In the genomic region with DNA sequence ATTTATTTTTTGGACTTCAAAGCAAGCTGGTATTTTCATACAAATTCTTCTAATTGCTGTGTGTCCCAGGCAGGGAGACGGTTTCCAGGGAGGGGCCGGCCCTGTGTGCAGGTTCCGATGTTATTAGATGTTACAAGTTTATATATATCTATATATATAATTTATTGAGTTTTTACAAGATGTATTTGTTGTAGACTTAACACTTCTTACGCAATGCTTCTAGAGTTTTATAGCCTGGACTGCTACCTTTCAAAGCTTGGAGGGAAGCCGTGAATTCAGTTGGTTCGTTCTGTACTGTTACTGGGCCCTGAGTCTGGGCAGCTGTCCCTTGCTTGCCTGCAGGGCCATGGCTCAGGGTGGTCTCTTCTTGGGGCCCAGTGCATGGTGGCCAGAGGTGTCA, we compare ENCODE assay signal across 24 cellular contexts. TPM values are rescaled to one million over a fixed set of nuclear protein-coding genes. Genes with fewer than 3 reads are reported as not detected.
DNase-seq lines count a peak whose midpoint lies in the region; ATAC-seq, FAIRE-seq and TF ChIP-seq lines count a peak whose summit lies in the region.
"Had no signal": no experiment of that assay in that cellular context is flagged by ENCODE, and none has a peak within 500 bp of the region (broad histone marks: within the 10 kb centered on the region; RNA-seq: fewer than 3 reads in every experiment).

No MANE protein-coding gene starts in this region.

- in situ Hi-C loops in gastrocnemius medialis (cut with MboI; ENCODE audit: low sequenced_read_pairs in 4 of 4), result no loop called here

- no peaks in the 10 kb centered on the region for H4K20me1 ChIP-seq in KMS-11 (ENCODE audit: insufficient read depth)

- TF ChIP-seq CTCF in KMS-11 (conservative IDR thresholded peaks at IDR 0.05; ENCODE audit: low read depth, low read length), result no peak
- no peak for TF ChIP-seq CTCF in fibroblast of villous mesenchyme (IDR thresholded peaks at IDR 0.05; ENCODE audit: insufficient read depth, low read depth, low read length)
- no peak for TF ChIP-seq CTCF in gastrocnemius medialis (IDR thresholded peaks at IDR 0.05 in 4 of 5, conservative IDR thresholded peaks at IDR 0.05 in 1 of 5)
- TF ChIP-seq CTCF in tibial nerve (IDR thresholded peaks at IDR 0.05), result no peak

- no peak overlapping the region for H3K4me2 ChIP-seq in KMS-11
- H3K4me2 ChIP-seq: BLaER1 had no signal

- 78 to 82% methylated on average over 6 of the region's 6 CpGs for WGBS in tibial nerve, 2 donors

- H3K4me3 ChIP-seq in KMS-11 (IDR thresholded peaks at IDR 0.05; ENCODE audit: insufficient read depth, low read depth, low read length) (no peak overlapping the region), fibroblast of villous mesenchyme (ENCODE audit: low read depth, low read length) (no peak overlapping the region), gastrocnemius medialis (no peak overlapping the region), tibial nerve (no peak overlapping the region)
- H3K4me3 ChIP-seq: BLaER1 had no signal

- DNase-seq in fibroblast of villous mesenchyme (ENCODE audit: low read depth), result peak; percentile 41
- no peak for DNase-seq in gastrocnemius medialis
- no peak for DNase-seq in NAMALWA (ENCODE audit: low spot score)
- no peak for DNase-seq in tibial nerve (ENCODE audit: low spot score in 2 of 2)
- DNase-seq in activated CD4-positive, alpha-beta T cell treated with anti-CD3 and anti-CD28 coated beads for 48 hours, result no peak
- DNase-seq: ACHN; CD8-positive, alpha-beta memory T cell; DMS53; GF-D8; GOT3; NCI-H1417; NCI-H1694 treated with DMSO at 0.1 percent for 48 hours; NCI-H2081 treated with DMSO at 0.1 percent for 48 hours; NCI-H2171 treated with DMSO at 0.1 percent for 48 hours; NCI-H524 treated with DMSO at 0.1 percent for 48 hours; NCI-H82; OCI-M1 had no signal

- peak; percentile 15 for FAIRE-seq in G401.6 (lab: Jason Lieb, UNC)
- FAIRE-seq: D721Med, HTR-8/SVneo, RCC 7860 had no signal

- H2AFZ ChIP-seq in KMS-11 (ENCODE audit: low read depth), result no peak overlapping the region

- H3K4me1 ChIP-seq in KMS-11 (ENCODE audit: low read depth, poor library complexity, severe bottlenecking) (no peaks in the 10 kb centered on the region), gastrocnemius medialis (peaks cover 3 to 9% of the 10 kb centered on the region in 2 donors), tibial nerve (no peaks in the 10 kb centered on the region)

- H3K9me3 ChIP-seq in gastrocnemius medialis, result no peaks in the 10 kb centered on the region
- no peaks in the 10 kb centered on the region for H3K9me3 ChIP-seq in tibial nerve
- H3K9me3 ChIP-seq: BLaER1 had no signal

- H3K9ac ChIP-seq in KMS-11, result no peak overlapping the region
- H3K9ac ChIP-seq: BLaER1 had no signal

- TF ChIP-seq POLR2A in gastrocnemius medialis (IDR thresholded peaks at IDR 0.05) (no peak), tibial nerve (IDR thresholded peaks at IDR 0.05) (no peak)

- H3K27ac ChIP-seq in KMS-11, result peak overlapping the region; percentile 39; the same call in 1 of the 2 replicates
- no peak overlapping the region for H3K27ac ChIP-seq in gastrocnemius medialis
- H3K27ac ChIP-seq in tibial nerve, result no peak overlapping the region
- H3K27ac ChIP-seq: BLaER1 had no signal

- H3K36me3 ChIP-seq in KMS-11 (ENCODE audit: insufficient read depth), result no peaks in the 10 kb centered on the region
- H3K36me3 ChIP-seq in gastrocnemius medialis, result peaks cover 0 to 4% of the 10 kb centered on the region in 2 donors
- peaks cover 0 to 33% (median 0%) of the 10 kb centered on the region in 3 donors for H3K36me3 ChIP-seq in tibial nerve

- H3K79me2 ChIP-seq in KMS-11 (ENCODE audit: insufficient read depth, low read depth), result no peaks in the 10 kb centered on the region

- peak; percentile 45 to 72 for ATAC-seq in gastrocnemius medialis
- ATAC-seq: Right ventricle myocardium inferior had no signal

- intact Hi-C loops in gastrocnemius medialis (cut with DNase I; ENCODE audit: low total_unique reads), result no loop called here

- no peak for TF ChIP-seq EP300 in tibial nerve (IDR thresholded peaks at IDR 0.05)

- H3K27me3 ChIP-seq in KMS-11 (ENCODE audit: insufficient read depth, low read depth) (no peaks in the 10 kb centered on the region), gastrocnemius medialis (no peaks in the 10 kb centered on the region), tibial nerve (no peaks in the 10 kb centered on the region)

RNA-seq across cellular contexts. Expression of a gene that starts 15.3 kb away (rescaled TPM):
- total RNA-seq in fibroblast of villous mesenchyme, result 0.32 and 0.86 TPM in 2 replicates
- under 1 TPM in 3 of 4 donors, not detected in 1; 0.15 to 0.51 (median 0.18) TPM for total RNA-seq in gastrocnemius medialis
- 10 to 100 TPM in 1 of 4 donors, 1 to 10 TPM in 3; 2.7 to 11.2 (median 5.1) TPM for total RNA-seq in tibial nerve

RNA-seq across cellular contexts. Expression of a gene that starts 47.6 kb away (rescaled TPM):
- 80.2 and 91.5 TPM in 2 replicates for total RNA-seq in fibroblast of villous mesenchyme
- 10 to 100 TPM; 23.2 to 40.3 (median 33.6) TPM for total RNA-seq in gastrocnemius medialis
- 10 to 100 TPM; 53.5 to 85.5 (median 68.6) TPM for total RNA-seq in tibial nerve
